21 cellular contexts compared by ENCODE assay signal in genomic region chrX:18149454-18149853, GRCh38.
"Had no signal": no experiment of that assay in that cellular context is flagged by ENCODE, and none has a peak within 500 bp of the region (broad histone marks: within the 10 kb centered on the region; RNA-seq: fewer than 3 reads in every experiment).

No MANE protein-coding gene starts in this region.

- H2AFZ ChIP-seq: hepatocyte had no signal

- H3K27me3 ChIP-seq: hepatocyte, neutrophil, ovary, right atrium auricular region, upper lobe of right lung had no signal

- H3K27ac Mint-ChIP-seq: activated naive CD4-positive, alpha-beta T cell treated with anti-CD3 and anti-CD28 coated beads, Interleukin-2, amount 10 ng/mL, durations not matched to agents 7 days and 5 days; activated T-cell treated with anti-CD3 and anti-CD28 coated beads, Interleukin-2, amount 50 U/mL, for 72 hours; nephron; T-helper 1 cell treated with Interleukin-12 subunit alpha and Interleukin-12 subunit beta and Interleukin-4 antibody, amounts not matched to agents 30 μg/mL and 1 μg/mL, for 36 hours; WTC11 had no signal

- H3K4me1 Mint-ChIP-seq: activated naive CD4-positive, alpha-beta T cell treated with anti-CD3 and anti-CD28 coated beads, Interleukin-2, amount 10 ng/mL, durations not matched to agents 7 days and 5 days; nephron; WTC11 had no signal

- H3K36me3 Mint-ChIP-seq: activated naive CD4-positive, alpha-beta T cell treated with anti-CD3 and anti-CD28 coated beads, Interleukin-2, amount 10 ng/mL, durations not matched to agents 7 days and 5 days; WTC11 had no signal

- FAIRE-seq: endometrium had no signal

- ATAC-seq: activated T-cell treated with anti-CD3 and anti-CD28 coated beads, Interleukin-2, amount 50 U/mL, for 72 hours; stimulated activated naive CD8-positive, alpha-beta T cell treated with anti-CD3 and anti-CD28 coated beads, Interleukin-15, Interleukin-2, amounts not matched to agents 100 U/mL and 50 U/mL, for 24 hours; upper lobe of right lung; WTC11 had no signal

- H3K9me3 ChIP-seq: neutrophil, ovary, prostate gland, right atrium auricular region, upper lobe of right lung had no signal

- H3K27ac ChIP-seq: hepatocyte, neutrophil, ovary, prostate gland, right atrium auricular region, upper lobe of right lung had no signal

- H3K4me1 ChIP-seq: prostate gland, right atrium auricular region, upper lobe of right lung had no signal

- H3K4me3 ChIP-seq: hepatocyte, ovary, prostate gland, right atrium auricular region, upper lobe of right lung had no signal

- H3K9me3 Mint-ChIP-seq: activated naive CD4-positive, alpha-beta T cell treated with anti-CD3 and anti-CD28 coated beads, Interleukin-2, amount 10 ng/mL, durations not matched to agents 7 days and 5 days; T-helper 1 cell treated with Interleukin-12 subunit alpha and Interleukin-12 subunit beta and Interleukin-4 antibody, amounts not matched to agents 30 μg/mL and 1 μg/mL, for 36 hours; WTC11 had no signal

- H3K4me3 Mint-ChIP-seq: activated naive CD4-positive, alpha-beta T cell treated with anti-CD3 and anti-CD28 coated beads, Interleukin-2, amount 10 ng/mL, durations not matched to agents 7 days and 5 days; activated T-cell treated with anti-CD3 and anti-CD28 coated beads, Interleukin-2, amount 50 U/mL, for 72 hours; nephron; T-helper 1 cell treated with Interleukin-12 subunit alpha and Interleukin-12 subunit beta and Interleukin-4 antibody, amounts not matched to agents 30 μg/mL and 1 μg/mL, for 36 hours; WTC11 had no signal

- DNase-seq: activated CD4-positive, alpha-beta T cell treated with anti-CD3 and anti-CD28 coated beads, Interleukin-2, amount 50 U/mL, for 4 hours; activated effector memory CD4-positive, alpha-beta T cell treated with anti-CD3 and anti-CD28 coated beads, Interleukin-2, amount 50 U/mL, for 16 hours; activated naive CD4-positive, alpha-beta T cell treated with anti-CD3 and anti-CD28 coated beads, Interleukin-2, amount 10 ng/mL, durations not matched to agents 7 days and 5 days; activated T-cell treated with anti-CD3 and anti-CD28 coated beads, Interleukin-2, amount 50 U/mL, for 72 hours; amygdala; foreskin melanocyte; glutamatergic neuron; ovary; stimulated activated CD4-positive, alpha-beta T cell treated with anti-CD3 and anti-CD28 coated beads, Interleukin-12 subunit alpha, Interleukin-12 subunit beta, amount 100 ng/mL, for 4 hours; stimulated activated CD4-positive, alpha-beta T cell treated with anti-CD3 and anti-CD28 coated beads, Interleukin-4, amount 100 ng/mL, for 4 hours; stimulated activated naive CD8-positive, alpha-beta T cell treated with anti-CD3 and anti-CD28 coated beads, Interleukin-15, Interleukin-2, amounts not matched to agents 100 U/mL and 50 U/mL, for 24 hours; T1000; upper lobe of right lung had no signal

- H3K27me3 Mint-ChIP-seq: activated naive CD4-positive, alpha-beta T cell treated with anti-CD3 and anti-CD28 coated beads, Interleukin-2, amount 10 ng/mL, durations not matched to agents 7 days and 5 days had no signal

- H3K79me2 ChIP-seq: hepatocyte had no signal

- H3K36me3 ChIP-seq: neutrophil, ovary, prostate gland, right atrium auricular region, upper lobe of right lung had no signal

- H3K4me2 ChIP-seq: hepatocyte had no signal
